1 cellular context compared by ENCODE assay signal in genomic region chr10:73743327-73743904, GRCh38.
TF ChIP-seq lines count a peak whose summit lies in the region.

No MANE protein-coding gene starts in this region.

TF ChIP-seq in K562, 482 proteins besides CTCF, POLR2A, EP300 and RAD21 (continued from another document and continues in another):
- TF ChIP-seq THRB (CRISPR knock-in tag; conservative IDR thresholded peaks at IDR 0.05) (peak; percentile 98), MLX (CRISPR knock-in tag; conservative IDR thresholded peaks at IDR 0.05) (peak in 1 of 2 experiments; percentile 88; a peak in 1 of 4 replicates), PTRF (tag; IDR thresholded peaks at IDR 0.05) (peak; percentile 99), KLF13 (tag; IDR thresholded peaks at IDR 0.05; ENCODE audit: borderline replicate concordance, low read depth) (peak; percentile 88), GATA2 (CRISPR knock-in tag; IDR thresholded peaks at IDR 0.05) (no peak; the same call in 1 of the 2 replicates), NUFIP1 (IDR thresholded peaks at IDR 0.05; ENCODE audit: partially characterized antibody) (peak; percentile 80), ZNF449 (CRISPR knock-in tag; IDR thresholded peaks at IDR 0.05) (peak; percentile 99), TEAD2 (tag; IDR thresholded peaks at IDR 0.05) (peak; percentile 95), ZNF280B (CRISPR knock-in tag; IDR thresholded peaks at IDR 0.05) (peak; percentile 94), ETV5 (CRISPR knock-in tag; IDR thresholded peaks at IDR 0.05; ENCODE audit: low read depth) (no peak), ZNF764 (CRISPR knock-in tag; IDR thresholded peaks at IDR 0.05; ENCODE audit: low read depth) (no peak; the same call in 1 of the 2 replicates), FOXA3 (CRISPR knock-in tag; conservative IDR thresholded peaks at IDR 0.05 in 1 of 2, IDR thresholded peaks at IDR 0.05 in 1 of 2) (peak in 1 of 2 experiments; percentile 69; a peak in 2 of 4 replicates), KDM5B (IDR thresholded peaks at IDR 0.05; ENCODE audit: insufficient replicate concordance, low read depth, low read length) (no peak), CEBPB (tag; IDR thresholded peaks at IDR 0.05) (peak; percentile 38; the same call in 1 of the 2 replicates), SMAD3 (CRISPR knock-in tag; conservative IDR thresholded peaks at IDR 0.05) (peak; percentile 98), IRF9 (tag; IDR thresholded peaks at IDR 0.05) (peak; percentile 97), POLR2H (tag; IDR thresholded peaks at IDR 0.05; ENCODE audit: low read depth) (0 out of 2 replicates have a peak, but pooled peaks have one; percentile 93), ZNF778 (CRISPR knock-in tag; IDR thresholded peaks at IDR 0.05) (no peak), CREB5 (CRISPR knock-in tag; IDR thresholded peaks at IDR 0.05) (peak; percentile 94), ZNF175 (CRISPR knock-in tag; IDR thresholded peaks at IDR 0.05; ENCODE audit: low read depth) (peak; percentile 99), ZNF316 (IDR thresholded peaks at IDR 0.05) (no peak), E2F4 (CRISPR knock-in tag; IDR thresholded peaks at IDR 0.05; ENCODE audit: low read depth) (no peak), POLR3G (IDR thresholded peaks at IDR 0.05; ENCODE audit: extremely low read depth, insufficient read length, insufficient replicate concordance) (no peak), ZNF830 (CRISPR knock-in tag; IDR thresholded peaks at IDR 0.05) (peak; percentile 85; the same call in 1 of the 2 replicates), ATF4 (CRISPR knock-in tag; IDR thresholded peaks at IDR 0.05) (peak; percentile 91), TCFL5 (CRISPR knock-in tag; conservative IDR thresholded peaks at IDR 0.05) (peak; percentile 96), COPS2 (conservative IDR thresholded peaks at IDR 0.05) (no peak), ZNF12 (CRISPR knock-in tag; IDR thresholded peaks at IDR 0.05) (no peak), ZNF695 (CRISPR knock-in tag; IDR thresholded peaks at IDR 0.05) (peak; percentile 92), FOXO4 (CRISPR knock-in tag; IDR thresholded peaks at IDR 0.05) (peak; percentile 96), MTF1 (CRISPR knock-in tag; IDR thresholded peaks at IDR 0.05; ENCODE audit: borderline replicate concordance) (peak; percentile 91), TCF15 (CRISPR knock-in tag; IDR thresholded peaks at IDR 0.05) (peak; percentile 96), ZBTB9 (CRISPR knock-in tag; IDR thresholded peaks at IDR 0.05) (peak; percentile 99), ZFP30 (CRISPR knock-in tag; IDR thresholded peaks at IDR 0.05; ENCODE audit: borderline replicate concordance) (no peak), SMARCA4 (IDR thresholded peaks at IDR 0.05) (no peak), CXXC5 (CRISPR knock-in tag; IDR thresholded peaks at IDR 0.05) (peak; percentile 89), EGR1 (conservative IDR thresholded peaks at IDR 0.05) (no peak), NCOA6 (IDR thresholded peaks at IDR 0.05) (no peak), MAZ (CRISPR knock-in tag; conservative IDR thresholded peaks at IDR 0.05 in 1 of 2, IDR thresholded peaks at IDR 0.05 in 1 of 2) (peak in 1 of 2 experiments; percentile 82; a peak in 2 of 4 replicates), THRA (IDR thresholded peaks at IDR 0.05) (no peak), SMARCE1 (IDR thresholded peaks at IDR 0.05) (no peak), PCBP1 (IDR thresholded peaks at IDR 0.05; ENCODE audit: low read depth, low read length, poor library complexity, severe bottlenecking) (no peak), HSF4 (CRISPR knock-in tag; IDR thresholded peaks at IDR 0.05; ENCODE audit: borderline replicate concordance) (peak; percentile 95), DDX20 (tag; IDR thresholded peaks at IDR 0.05; ENCODE audit: low read depth) (peak; percentile 98), ZNF41 (CRISPR knock-in tag; conservative IDR thresholded peaks at IDR 0.05) (peak; percentile 97), ZNF239 (CRISPR knock-in tag; IDR thresholded peaks at IDR 0.05) (peak; percentile 94), PTTG1 (tag; IDR thresholded peaks at IDR 0.05; ENCODE audit: low read depth) (peak; percentile 98), ZNF395 (CRISPR knock-in tag; IDR thresholded peaks at IDR 0.05) (peak; percentile 100)
